Comparison of ENCODE assay signal across 1 cellular context in the genomic region with DNA sequence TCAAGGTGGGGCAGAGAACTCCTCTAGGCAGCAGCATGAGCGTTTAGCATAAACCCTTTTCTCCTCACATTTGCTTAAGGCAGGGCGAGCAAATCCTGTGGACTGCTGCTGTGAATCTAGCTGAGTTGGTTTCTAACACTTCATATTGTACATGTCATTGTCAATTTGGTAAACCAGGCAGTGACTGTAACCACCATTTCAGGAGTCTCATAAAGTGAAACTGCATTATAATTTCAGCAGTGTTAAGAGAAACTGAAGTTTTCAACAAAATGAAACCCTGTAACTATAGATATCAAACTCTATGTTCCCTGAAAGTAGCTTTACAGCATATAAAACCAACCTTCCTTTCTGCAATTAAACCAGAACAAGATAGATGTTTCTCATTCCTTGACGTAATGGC.
TF ChIP-seq lines count a peak whose summit lies in the region.

No MANE protein-coding gene starts in this region.

TF ChIP-seq in GM23338, 12 proteins besides CTCF, POLR2A, EP300 and RAD21 (continued from another document):
- TF ChIP-seq JUNB (IDR thresholded peaks at IDR 0.05; ENCODE audit: unreplicated experiment) (no peak), NANOG (IDR thresholded peaks at IDR 0.05; ENCODE audit: borderline replicate concordance) (no peak)
